Comparison of ENCODE assay signal across 1 cellular context in the genomic region with DNA sequence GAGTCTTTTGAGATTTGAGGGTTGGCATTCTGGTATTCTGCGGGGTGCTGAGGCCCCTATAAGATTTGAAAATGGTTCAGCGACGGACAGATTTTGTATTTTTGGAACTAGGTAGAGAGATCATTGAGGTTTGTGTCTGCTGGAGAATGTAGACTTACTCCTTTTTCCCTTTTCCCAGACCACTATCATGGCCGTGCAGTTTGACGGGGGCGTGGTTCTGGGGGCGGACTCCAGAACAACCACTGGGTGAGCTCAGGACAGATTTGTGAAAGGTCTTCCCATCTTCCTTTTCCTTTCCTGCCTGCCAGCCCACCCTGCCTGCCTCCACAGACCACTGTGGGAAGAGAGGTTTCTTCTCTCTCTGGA.
TF ChIP-seq lines count a peak whose summit lies in the region.

No MANE protein-coding gene starts in this region.

TF ChIP-seq in IMR-90, 13 proteins besides CTCF, POLR2A, EP300 and RAD21:
- TF ChIP-seq SMC3 (IDR thresholded peaks at IDR 0.05; ENCODE audit: low read depth, low read length) (no peak), MXI1 (IDR thresholded peaks at IDR 0.05; ENCODE audit: borderline replicate concordance, low read depth, low read length) (0 out of 2 replicates have a peak, but pooled peaks have one; percentile 55), MAZ (IDR thresholded peaks at IDR 0.05; ENCODE audit: borderline replicate concordance, low read depth, low read length) (no peak), USF2 (IDR thresholded peaks at IDR 0.05; ENCODE audit: low read depth, low read length) (no peak)
TF ChIP-seq in IMR-90: peak in this region for 1.
